ENCODE assay signal across 8 cellular contexts in the genomic region with DNA sequence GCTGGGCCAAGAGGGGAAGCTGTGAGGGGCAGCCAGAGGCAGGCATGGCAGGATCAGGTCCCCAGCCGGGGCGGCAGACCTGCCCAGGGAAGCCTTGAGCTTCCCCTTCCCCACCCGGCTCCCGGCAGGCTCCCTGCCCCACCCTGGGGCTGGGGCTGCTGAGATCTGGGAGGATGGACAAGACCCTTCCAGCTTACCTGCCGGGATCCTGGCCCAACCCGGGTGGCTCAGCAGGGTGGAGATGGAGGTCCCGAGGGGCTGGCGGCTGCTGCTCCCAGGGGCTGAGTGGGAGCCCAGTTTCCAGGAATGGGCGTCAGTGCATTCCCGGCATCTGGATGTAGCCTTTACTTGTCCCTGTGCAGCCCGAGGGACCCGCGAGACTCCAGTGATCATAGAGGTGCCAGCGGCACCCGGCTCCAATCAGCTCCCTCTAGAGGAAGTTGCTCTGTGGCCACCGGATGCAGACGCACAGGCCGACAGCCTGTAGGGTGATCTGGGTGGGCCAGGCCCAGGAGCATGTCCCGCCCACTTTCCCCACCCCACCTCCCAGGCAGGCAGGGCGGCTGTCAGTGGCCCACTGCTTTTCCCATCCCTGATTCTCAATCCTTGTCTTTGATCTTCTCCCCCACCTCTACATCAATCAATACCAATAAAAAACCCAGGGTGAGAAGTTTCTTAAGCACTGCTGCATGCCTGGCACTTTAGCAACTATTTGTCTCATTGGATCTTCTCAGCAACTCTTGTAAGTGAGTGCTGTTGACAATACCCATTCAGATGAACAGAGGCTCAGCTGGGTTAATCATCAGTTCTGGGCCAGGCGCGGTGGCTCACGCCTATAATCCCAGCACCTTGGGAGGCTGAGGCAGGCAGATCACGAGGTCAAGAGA. TPM values are rescaled to one million over a fixed set of nuclear protein-coding genes. Genes with fewer than 3 reads are reported as not detected.
A peak's percentile ranks its signal among the peaks of the same experiment; 100 is the strongest.
DNase-seq lines count a peak whose midpoint lies in the region; ATAC-seq and TF ChIP-seq lines count a peak whose summit lies in the region.

A gene (minus strand): TSS at position 449 of the 887 bp plus-strand sequence. CDS start 2,672 bp downstream, outside the sequence.

- H3K9ac ChIP-seq in IMR-90 (ENCODE audit: low read depth, low read length) = peak within 1 kb of the TSS; percentile 88
- peak within 1 kb of the TSS; percentile 97 for H3K9ac ChIP-seq in mucosa of rectum (ENCODE audit: low read depth in 1 of 2, low read length in 2 of 2)

- H3K18ac ChIP-seq in IMR-90 (ENCODE audit: low read depth, low read length) = no peak within 1 kb of the TSS

- peak within 1 kb of the TSS; percentile 93 for H2AFZ ChIP-seq in IMR-90 (replicated peaks; ENCODE audit: low read length, poor library complexity)

- peak within 1 kb of the TSS; percentile 90 for H3K4ac ChIP-seq in IMR-90 (ENCODE audit: low read depth, low read length)

- H2BK20ac ChIP-seq in IMR-90 (ENCODE audit: low read depth, low read length) = no peak within 1 kb of the TSS

- H2BK15ac ChIP-seq in IMR-90 (ENCODE audit: low read depth, low read length) = no peak within 1 kb of the TSS; the same call in 2 of the 3 replicates

- TF ChIP-seq CTCF in IMR-90 (conservative IDR thresholded peaks at IDR 0.05; ENCODE audit: low read depth, low read length) (peak; percentile 55), epithelial cell of proximal tubule (conservative IDR thresholded peaks at IDR 0.05; ENCODE audit: low read depth, low read length) (peak; percentile 52)

- TF ChIP-seq POLR2A in IMR-90 (IDR thresholded peaks at IDR 0.05; ENCODE audit: low read depth, low read length) = peak; percentile 54; the same call in 1 of the 2 replicates

- dilution Hi-C loops in IMR-90 (cut with HindIII; ENCODE audit: low sequenced_read_pairs, unreplicated experiment) = no loop called here

- peaks cover 3% of the 10 kb centered on the region; the same call in 1 of the 2 replicates for H4K20me1 ChIP-seq in IMR-90 (ENCODE audit: insufficient read depth, low read length)

- H2AK5ac ChIP-seq in IMR-90 (ENCODE audit: low read depth, low read length) = peak within 1 kb of the TSS; percentile 77

- CTCF ChIA-PET in IMR-90 (lab: Yijun Ruan, JAX) = interaction anchor here (0.6 kb wide), 1 partner anchor 813 kb away, joined by 3 read pairs; no protein-coding TSS in a partner anchor

- intact Hi-C loops in IMR-90 (cut with micrococcal nuclease) = no loop called here

- H2BK5ac ChIP-seq in IMR-90 (ENCODE audit: low read depth, low read length, poor library complexity, severe bottlenecking) = peak within 1 kb of the TSS; percentile 67

- no peaks in the 10 kb centered on the region for H3K27me3 ChIP-seq in IMR-90 (ENCODE audit: control insufficient read depth, insufficient read depth, low read length)
- H3K27me3 ChIP-seq in mucosa of rectum (ENCODE audit: control insufficient read depth in 2 of 2, insufficient read depth in 2 of 2, low read length in 2 of 2) = no peaks in the 10 kb centered on the region

- peak within 1 kb of the TSS; percentile 5 to 96 for H4K8ac ChIP-seq in IMR-90 (ENCODE audit: low read depth in 2 of 2, low read length in 2 of 2)

- peaks cover 18% of the 10 kb centered on the region for H3K36me3 ChIP-seq in IMR-90 (ENCODE audit: control insufficient read depth, insufficient read depth, low read length)
- H3K36me3 ChIP-seq in mucosa of rectum (ENCODE audit: control insufficient read depth in 2 of 2, insufficient read depth in 2 of 2, low read length in 2 of 2) = peaks cover 7 to 14% of the 10 kb centered on the region in 2 donors

- POLR2A ChIA-PET in IMR-90 (lab: Charles Lee; ENCODE audit: unreplicated experiment) = interaction anchor here (0.6 kb wide), 1 partner anchor 202 kb away, joined by 3 read pairs; no protein-coding TSS in a partner anchor

- H4K5ac ChIP-seq in IMR-90 (ENCODE audit: low read depth, low read length) = peak within 1 kb of the TSS; percentile 79

- H3K4me3 ChIP-seq in IMR-90 (ENCODE audit: insufficient read depth, low read depth, low read length) (peak within 1 kb of the TSS; percentile 91), epithelial cell of proximal tubule (ENCODE audit: low read depth, low read length) (peak within 1 kb of the TSS; percentile 100), mucosa of rectum (ENCODE audit: low read length in 2 of 2) (peak within 1 kb of the TSS; percentile 88)

- peak within 1 kb of the TSS; percentile 86 for H3K14ac ChIP-seq in IMR-90 (replicated peaks; ENCODE audit: low read depth, low read length)

- DNase-seq in DMS 273 (lab: John Stamatoyannopoulos, UW; ENCODE audit: unreplicated experiment) (peak; percentile 95), IMR-90 (peak; percentile 89), OCI-M2 (lab: John Stamatoyannopoulos, UW; ENCODE audit: unreplicated experiment) (peak; percentile 57), activated T-cell treated with anti-CD3 and anti-CD28 coated beads for 48 hours (ENCODE audit: low read depth) (peak; percentile 79), epithelial cell of proximal tubule (ENCODE audit: low read depth) (no peak)
- peak; percentile 62 to 74 for DNase-seq in stimulated activated CD8-positive, alpha-beta memory T cell treated with anti-CD3 and anti-CD28 coated beads, Interleukin-4, amount 100 ng/mL, for 4 hours (ENCODE audit: low read depth in 2 of 2, low spot score in 1 of 2)

- 0 out of 2 replicates have a peak within 1 kb of the TSS, but pooled peaks have one; percentile 59 for H2BK120ac ChIP-seq in IMR-90 (ENCODE audit: low read depth, low read length)

- peak; percentile 26; the same call in 1 of the 2 replicates for TF ChIP-seq RAD21 in IMR-90 (IDR thresholded peaks at IDR 0.05; ENCODE audit: low read length)

- peak within 1 kb of the TSS; percentile 88 for H3K56ac ChIP-seq in IMR-90 (ENCODE audit: extremely low read depth, insufficient read depth, low read length)

- 0% methylated on average over 1 of the region's 24 CpGs; no CpG with 5 or more reads in 1 of the 2 experiments for WGBS in IMR-90 (ENCODE audit: extremely low coverage in 2 of 2, insufficient read length in 1 of 2), 2 experiments

- peak within 1 kb of the TSS; percentile 94 for H3K4me2 ChIP-seq in IMR-90 (ENCODE audit: low read depth, low read length)

- BruUV-seq in IMR-90 (replicated peaks; lab: Mats Ljungman, UMichigan) = no TSS peak

- H3K4me1 ChIP-seq in IMR-90 (ENCODE audit: control insufficient read depth, insufficient read depth, low read length) = peaks cover 6% of the 10 kb centered on the region
- peaks cover 21 to 23% of the 10 kb centered on the region in 2 donors for H3K4me1 ChIP-seq in mucosa of rectum (ENCODE audit: control insufficient read depth in 2 of 2, insufficient read depth in 2 of 2, low read length in 2 of 2)

- H4K91ac ChIP-seq in IMR-90 (ENCODE audit: insufficient read depth, low read depth, low read length) = peak within 1 kb of the TSS; percentile 24; the same call in 1 of the 2 replicates

- H2AK9ac ChIP-seq in IMR-90 (replicated peaks; ENCODE audit: low read depth, low read length, poor library complexity) = peak within 1 kb of the TSS; percentile 98

- H3K9me3 ChIP-seq in IMR-90 (ENCODE audit: control insufficient read depth, insufficient read depth, low read length) (no peaks in the 10 kb centered on the region), mucosa of rectum (ENCODE audit: control insufficient read depth in 2 of 2, low read length in 2 of 2) (no peaks in the 10 kb centered on the region)

- H3K23ac ChIP-seq in IMR-90 (ENCODE audit: low read depth, low read length) = peak within 1 kb of the TSS; percentile 91

- H3K27ac ChIP-seq in IMR-90 (ENCODE audit: insufficient read depth, low read length) (peak within 1 kb of the TSS; percentile 80), mucosa of rectum (ENCODE audit: low read depth in 2 of 2, low read length in 2 of 2) (peak within 1 kb of the TSS; percentile 95 to 96)

- in situ Hi-C loops in IMR-90 (cut with MboI; ENCODE audit: low sequenced_read_pairs) = loop anchor here (10.0 kb wide), 2 partner anchors 185 to 575 kb away; no protein-coding TSS in a partner anchor

- H3K79me1 ChIP-seq in IMR-90 (ENCODE audit: low read depth in 1 of 2, low read length in 2 of 2) = peaks cover 11 to 37% of the 10 kb centered on the region in 2 experiments

- peak; percentile 81 for ATAC-seq in GM21515 (IDR thresholded peaks at IDR 0.05; ENCODE audit: unreplicated experiment)
- ATAC-seq in IMR-90 (ENCODE audit: low read depth) = peak; percentile 99

- H3K9me1 ChIP-seq in IMR-90 (ENCODE audit: insufficient read depth, low read length) = peaks cover 6% of the 10 kb centered on the region; the same call in 1 of the 2 replicates

TF ChIP-seq in IMR-90, 13 proteins besides CTCF, POLR2A, EP300 and RAD21:
- TF ChIP-seq MXI1 (IDR thresholded peaks at IDR 0.05; ENCODE audit: borderline replicate concordance, low read depth, low read length) (no peak), RCOR1 (IDR thresholded peaks at IDR 0.05; ENCODE audit: insufficient replicate concordance, low read length) (no peak), SMC3 (IDR thresholded peaks at IDR 0.05; ENCODE audit: low read depth, low read length) (0 out of 2 replicates have a peak, but pooled peaks have one; percentile 16), NFE2L2 (IDR thresholded peaks at IDR 0.05; ENCODE audit: low read depth, low read length) (no peak), CEBPB (IDR thresholded peaks at IDR 0.05; ENCODE audit: low read depth, low read length) (no peak)
- TF ChIP-seq, protein P1, sequence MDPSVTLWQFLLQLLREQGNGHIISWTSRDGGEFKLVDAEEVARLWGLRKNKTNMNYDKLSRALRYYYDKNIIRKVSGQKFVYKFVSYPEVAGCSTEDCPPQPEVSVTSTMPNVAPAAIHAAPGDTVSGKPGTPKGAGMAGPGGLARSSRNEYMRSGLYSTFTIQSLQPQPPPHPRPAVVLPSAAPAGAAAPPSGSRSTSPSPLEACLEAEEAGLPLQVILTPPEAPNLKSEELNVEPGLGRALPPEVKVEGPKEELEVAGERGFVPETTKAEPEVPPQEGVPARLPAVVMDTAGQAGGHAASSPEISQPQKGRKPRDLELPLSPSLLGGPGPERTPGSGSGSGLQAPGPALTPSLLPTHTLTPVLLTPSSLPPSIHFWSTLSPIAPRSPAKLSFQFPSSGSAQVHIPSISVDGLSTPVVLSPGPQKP (IDR thresholded peaks at IDR 0.05; ENCODE audit: borderline replicate concordance, low read depth, low read length) = no peak
- TF ChIP-seq, protein P2, sequence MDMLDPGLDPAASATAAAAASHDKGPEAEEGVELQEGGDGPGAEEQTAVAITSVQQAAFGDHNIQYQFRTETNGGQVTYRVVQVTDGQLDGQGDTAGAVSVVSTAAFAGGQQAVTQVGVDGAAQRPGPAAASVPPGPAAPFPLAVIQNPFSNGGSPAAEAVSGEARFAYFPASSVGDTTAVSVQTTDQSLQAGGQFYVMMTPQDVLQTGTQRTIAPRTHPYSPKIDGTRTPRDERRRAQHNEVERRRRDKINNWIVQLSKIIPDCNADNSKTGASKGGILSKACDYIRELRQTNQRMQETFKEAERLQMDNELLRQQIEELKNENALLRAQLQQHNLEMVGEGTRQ (IDR thresholded peaks at IDR 0.05; ENCODE audit: low read depth, low read length) = no peak

RNA-seq across cellular contexts. Expression of the gene that starts here (rescaled TPM):
- total RNA-seq in IMR-90 (2012; rRNA removed) (12.0 and 12.5 TPM in 2 replicates), epithelial cell of proximal tubule (17.9 and 18.6 TPM in 2 replicates)
- polyA plus RNA-seq in IMR-90 (2012; rRNA removed) = 18.2 and 19.0 TPM in 2 replicates
- 10.5 and 18.3 TPM in 2 replicates for polyA plus RNA-seq in IMR-90 (2012; cell fraction: cytosol; rRNA removed)
- polyA plus RNA-seq in IMR-90 (2012; cell fraction: nucleus; rRNA removed; ENCODE audit: low replicate concordance) = 14.4 and 24.2 TPM in 2 replicates
